7 cellular contexts compared by ENCODE assay signal in genomic region chr3:48662140-48662752, GRCh38. TPM values are rescaled to one million over a fixed set of nuclear protein-coding genes. Genes with fewer than 3 reads are reported as not detected.
DNase-seq lines count a peak whose midpoint lies in the region; ATAC-seq and TF ChIP-seq lines count a peak whose summit lies in the region.

No MANE protein-coding gene starts in this region.

- no peaks in the 10 kb centered on the region for H3K9me3 ChIP-seq in NT2/D1 (ENCODE audit: insufficient read depth, low read length)
- H3K9me3 ChIP-seq in gastroesophageal sphincter, result no peaks in the 10 kb centered on the region

- no peak for ATAC-seq in GM21825 (IDR thresholded peaks at IDR 0.05; ENCODE audit: unreplicated experiment)
- ATAC-seq in gastroesophageal sphincter, result no peak

- peak overlapping the region; percentile 79 for H3K4me3 Mint-ChIP-seq in endothelial cell (ENCODE audit: unreplicated experiment)

- no peak for DNase-seq in NT2/D1 (ENCODE audit: low read depth, low spot score)
- no peak for DNase-seq in endothelial cell (ENCODE audit: low spot score)
- no peak for DNase-seq in skeletal muscle cell (ENCODE audit: low read depth)
- DNase-seq in HuH-7.5 (ENCODE audit: low spot score), result no peak

- H3K27me3 ChIP-seq in NT2/D1 (ENCODE audit: insufficient read depth, insufficient read length) (peaks cover 7% of the 10 kb centered on the region), gastroesophageal sphincter (peaks cover 62% of the 10 kb centered on the region)

- H3K27me3 Mint-ChIP-seq in endothelial cell (ENCODE audit: unreplicated experiment), result peaks cover 14% of the 10 kb centered on the region

- peaks cover 7% of the 10 kb centered on the region for H3K36me3 Mint-ChIP-seq in endothelial cell (ENCODE audit: low read depth, unreplicated experiment)

- H3K4me3 ChIP-seq in GM08714 (ENCODE audit: low read length) (peak overlapping the region; percentile 11; the same call in 1 of the 2 replicates), NT2/D1 (ENCODE audit: insufficient read length, low read depth) (peak overlapping the region; percentile 93), skeletal muscle cell (ENCODE audit: low read depth, low read length) (peak overlapping the region; percentile 70), gastroesophageal sphincter (peak overlapping the region in 1 of 2 donors; percentile 52)

- peaks cover 7% of the 10 kb centered on the region for H3K4me1 Mint-ChIP-seq in endothelial cell (ENCODE audit: unreplicated experiment)

- H3K9ac ChIP-seq in NT2/D1 (ENCODE audit: insufficient read length, low read depth), result peak overlapping the region; percentile 98

- no peak overlapping the region for H3K27ac Mint-ChIP-seq in endothelial cell (ENCODE audit: unreplicated experiment)

- TF ChIP-seq CTCF in endothelial cell (IDR thresholded peaks at IDR 0.05; ENCODE audit: unreplicated experiment) (no peak), gastroesophageal sphincter (IDR thresholded peaks at IDR 0.05) (no peak)

- peaks cover 10% of the 10 kb centered on the region for H3K4me1 ChIP-seq in NT2/D1 (ENCODE audit: insufficient read depth, insufficient read length)
- H3K4me1 ChIP-seq in gastroesophageal sphincter, result peaks cover 0 to 34% (median 4%) of the 10 kb centered on the region in 3 donors

- H3K27ac ChIP-seq in gastroesophageal sphincter, result peak overlapping the region in 2 of 4 donors; percentile 78 to 87

- no peaks in the 10 kb centered on the region for H3K9me3 Mint-ChIP-seq in endothelial cell (ENCODE audit: unreplicated experiment)

- no peak for TF ChIP-seq EP300 in gastroesophageal sphincter (IDR thresholded peaks at IDR 0.05)

- 0% methylated on average over 1 of the region's 47 CpGs; no CpG with 5 or more reads in 1 of the 2 donors for WGBS in gastroesophageal sphincter (ENCODE audit: low coverage in 1 of 2), 2 donors

- peaks cover 35% of the 10 kb centered on the region for H3K36me3 ChIP-seq in NT2/D1 (ENCODE audit: insufficient read depth, insufficient read length, low read length)
- H3K36me3 ChIP-seq in gastroesophageal sphincter, result no peaks in the 10 kb centered on the region

- no peak for TF ChIP-seq POLR2A in gastroesophageal sphincter (IDR thresholded peaks at IDR 0.05)

RNA-seq across cellular contexts. Expression of gene CELSR3, which starts 0.4 kb away (rescaled TPM):
- 7.6 TPM for total RNA-seq in endothelial cell (ENCODE audit: unreplicated experiment)
- 1 to 10 TPM in 1 of 4 donors, under 1 TPM in 3; 0.40 to 1.0 (median 0.66) TPM for total RNA-seq in gastroesophageal sphincter

RNA-seq across cellular contexts. Expression of gene NCKIPSD, which starts 23.5 kb away (rescaled TPM):
- total RNA-seq in endothelial cell (ENCODE audit: unreplicated experiment), result 34.1 TPM
- 10 to 100 TPM; 19.0 to 32.5 (median 21.1) TPM for total RNA-seq in gastroesophageal sphincter

RNA-seq across cellular contexts. Expression of gene SLC26A6, which starts 27.0 kb away (rescaled TPM):
- total RNA-seq in endothelial cell (ENCODE audit: unreplicated experiment) (76.1 TPM), gastroesophageal sphincter (10 to 100 TPM in 2 of 4 donors, 1 to 10 TPM in 2; 7.4 to 21.8 (median 10.7) TPM)

RNA-seq across cellular contexts. Expression of gene TMEM89, which starts 40.7 kb away (rescaled TPM):
- total RNA-seq in endothelial cell (ENCODE audit: unreplicated experiment) (0.44 TPM), gastroesophageal sphincter (not detected)

RNA-seq across cellular contexts. Expression of gene UQCRC1, which starts 52.8 kb away (rescaled TPM):
- 165 TPM for total RNA-seq in endothelial cell (ENCODE audit: unreplicated experiment)
- 100 to 1,000 TPM; 195 to 346 (median 302) TPM for total RNA-seq in gastroesophageal sphincter
